Comparison of ENCODE assay signal across 8 cellular contexts in the genomic region with DNA sequence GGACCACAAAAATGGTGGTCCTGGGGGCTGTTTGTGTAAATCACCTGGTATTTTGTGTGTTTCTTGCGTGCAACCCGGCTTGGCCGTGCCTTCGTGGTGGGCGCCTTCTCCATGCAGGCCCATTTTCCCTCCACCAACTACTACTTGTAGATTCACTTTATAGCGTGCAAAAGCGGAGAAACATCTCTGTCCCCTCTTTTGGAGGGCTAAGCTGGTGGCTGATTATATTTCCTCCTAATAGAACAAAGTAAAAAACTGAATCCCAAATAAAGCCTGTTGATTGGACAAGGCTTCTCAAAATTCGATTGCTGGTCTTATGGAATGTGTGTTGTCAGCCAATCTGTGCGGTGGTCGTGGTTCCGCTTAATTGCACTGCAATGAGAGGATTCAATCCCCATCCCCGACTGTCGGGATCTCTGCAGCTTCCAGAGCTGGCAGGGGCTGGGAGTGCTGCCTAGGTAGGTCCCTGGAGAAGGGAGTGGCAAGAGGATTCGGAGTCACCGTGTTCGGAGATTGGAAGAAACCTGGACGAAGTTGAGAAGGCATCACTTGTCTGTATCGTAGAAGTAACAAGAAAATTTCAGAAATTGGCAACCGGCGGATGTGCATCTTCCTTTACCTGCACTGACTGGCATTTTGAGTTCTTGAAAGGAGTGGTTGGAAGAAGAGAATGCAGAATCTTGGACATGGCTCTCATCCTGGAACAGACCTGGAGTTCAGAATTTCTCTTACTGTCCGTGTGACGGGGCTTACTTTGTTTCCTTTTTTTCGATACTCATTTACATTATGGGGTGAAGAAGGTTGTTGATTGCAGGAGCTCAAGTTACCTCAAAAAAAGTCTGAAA. TPM values are rescaled to one million over a fixed set of nuclear protein-coding genes. Genes with fewer than 3 reads are reported as not detected.
DNase-seq lines count a peak whose midpoint lies in the region; ATAC-seq and TF ChIP-seq lines count a peak whose summit lies in the region.

No MANE protein-coding gene starts in this region.

- no peaks in the 10 kb centered on the region for H4K20me1 ChIP-seq in mammary epithelial cell (ENCODE audit: insufficient read depth, low read length)

- H3K4me3 Mint-ChIP-seq in T-helper 1 cell treated with Interleukin-12 subunit alpha and Interleukin-12 subunit beta and Interleukin-4 antibody, amounts not matched to agents 30 μg/mL and 1 μg/mL, for 36 hours, result peak overlapping the region; percentile 92

- H3K4me1 Mint-ChIP-seq in T-helper 1 cell treated with Interleukin-12 subunit alpha and Interleukin-12 subunit beta and Interleukin-4 antibody, amounts not matched to agents 30 μg/mL and 1 μg/mL, for 36 hours (ENCODE audit: low read depth), result peaks cover 27% of the 10 kb centered on the region

- in situ Hi-C loops in mammary epithelial cell (cut with MboI; ENCODE audit: low sequenced_read_pairs in 2 of 2), result no loop called here

- H2AFZ ChIP-seq in mammary epithelial cell (ENCODE audit: low read depth, low read length), result peak overlapping the region; percentile 99

- peaks cover 14% of the 10 kb centered on the region for H3K36me3 Mint-ChIP-seq in T-helper 1 cell treated with Interleukin-12 subunit alpha and Interleukin-12 subunit beta and Interleukin-4 antibody, amounts not matched to agents 30 μg/mL and 1 μg/mL, for 36 hours (ENCODE audit: low read depth)

- peak; percentile 36 for ATAC-seq in left colon

- H3K79me2 ChIP-seq in mammary epithelial cell (ENCODE audit: insufficient read depth, low read length), result peaks cover 51% of the 10 kb centered on the region

- H3K4me2 ChIP-seq in mammary epithelial cell (ENCODE audit: insufficient read depth, low read depth, low read length), result peak overlapping the region; percentile 97

- CTCF ChIA-PET in mammary epithelial cell (lab: Charles Lee; ENCODE audit: low non-redundant PET), result no interaction called here

- peak overlapping the region; percentile 66 to 83 (median 74) for H3K4me3 ChIP-seq in mammary epithelial cell (replicated peaks in 1 of 3; ENCODE audit: insufficient read depth in 1 of 3, low read depth in 2 of 3, low read length in 3 of 3)
- peak overlapping the region; percentile 80 to 93 (median 87) for H3K4me3 ChIP-seq in subcutaneous abdominal adipose tissue (ENCODE audit: low read depth in 1 of 5, low read length in 5 of 5)

- no peak for DNase-seq in T-helper 1 cell
- DNase-seq in NCI-H2227 treated with DMSO at 0.1 percent for 48 hours (lab: John Stamatoyannopoulos, UW), result peak; percentile 11
- DNase-seq in mammary epithelial cell, result peak; percentile 21
- peak; percentile 31 to 33 for DNase-seq in left colon
- no peak for DNase-seq in SIG-M5 treated with dmso at 0.1 percent for 504 hours (lab: John Stamatoyannopoulos, UW; ENCODE audit: unreplicated experiment)
- no peak for DNase-seq in activated effector memory CD4-positive, alpha-beta T cell treated with anti-CD3 and anti-CD28 coated beads, Interleukin-2, amount 50 U/mL, for 16 hours

- no TSS peak for BruUV-seq in mammary epithelial cell (replicated peaks; lab: Mats Ljungman, UMichigan)

- peaks cover 6% of the 10 kb centered on the region for H3K4me1 ChIP-seq in mammary epithelial cell (ENCODE audit: insufficient read depth, low read length)
- H3K4me1 ChIP-seq in subcutaneous abdominal adipose tissue (ENCODE audit: control insufficient read depth in 5 of 5, insufficient read depth in 5 of 5, low read length in 5 of 5), result peaks cover 2 to 32% (median 19%) of the 10 kb centered on the region in 5 donors

- H3K27me3 Mint-ChIP-seq in T-helper 1 cell treated with Interleukin-12 subunit alpha and Interleukin-12 subunit beta and Interleukin-4 antibody, amounts not matched to agents 30 μg/mL and 1 μg/mL, for 36 hours (ENCODE audit: low read depth), result no peaks in the 10 kb centered on the region

- WGBS in mammary epithelial cell (ENCODE audit: low coverage, missing lambda C conversion rate), result 13% methylated on average over 18 of the region's 23 CpGs

- intact Hi-C loops in mammary epithelial cell (cut with micrococcal nuclease) (no loop called here), left colon (cut with DNase I, micrococcal nuclease) (no loop called here)

- no peak for TF ChIP-seq CTCF in mammary epithelial cell (conservative IDR thresholded peaks at IDR 0.05 in 1 of 2, IDR thresholded peaks at IDR 0.05 in 1 of 2; ENCODE audit: extremely low read depth in 1 of 2, insufficient read depth in 1 of 2, low read depth in 1 of 2, low read length in 2 of 2)

- dilution Hi-C loops in mammary epithelial cell (cut with HindIII; ENCODE audit: low sequenced_read_pairs), result no loop called here

- H3K9me3 Mint-ChIP-seq in T-helper 1 cell treated with Interleukin-12 subunit alpha and Interleukin-12 subunit beta and Interleukin-4 antibody, amounts not matched to agents 30 μg/mL and 1 μg/mL, for 36 hours, result no peaks in the 10 kb centered on the region

- H3K9ac ChIP-seq in mammary epithelial cell (ENCODE audit: insufficient read depth, low read length) (peak overlapping the region; percentile 83), subcutaneous abdominal adipose tissue (ENCODE audit: low read length in 5 of 5) (peak overlapping the region; percentile 84 to 98 (median 92))

- H3K36me3 ChIP-seq in mammary epithelial cell (ENCODE audit: insufficient read depth, low read length) (no peaks in the 10 kb centered on the region), subcutaneous abdominal adipose tissue (ENCODE audit: control insufficient read depth in 5 of 5, insufficient read depth in 5 of 5, low read length in 5 of 5) (peaks cover 0 to 14% (median 12%) of the 10 kb centered on the region in 5 donors)

- H3K27ac Mint-ChIP-seq in T-helper 1 cell treated with Interleukin-12 subunit alpha and Interleukin-12 subunit beta and Interleukin-4 antibody, amounts not matched to agents 30 μg/mL and 1 μg/mL, for 36 hours, result peak overlapping the region; percentile 85

- H3K27ac ChIP-seq in mammary epithelial cell (ENCODE audit: insufficient read depth, low read depth, low read length) (peak overlapping the region; percentile 71), subcutaneous abdominal adipose tissue (ENCODE audit: low read depth, low read length) (peak overlapping the region; percentile 82)

- H3K27me3 ChIP-seq in mammary epithelial cell (ENCODE audit: insufficient read depth, low read length), result no peaks in the 10 kb centered on the region
- no peaks in the 10 kb centered on the region for H3K27me3 ChIP-seq in subcutaneous abdominal adipose tissue (ENCODE audit: control insufficient read depth in 5 of 5, insufficient read depth in 4 of 5, low read length in 5 of 5)

- H3K9me3 ChIP-seq in mammary epithelial cell (replicated peaks; ENCODE audit: insufficient read depth, low read length) (no peaks in the 10 kb centered on the region), subcutaneous abdominal adipose tissue (ENCODE audit: control insufficient read depth in 5 of 5, low read length in 5 of 5) (no peaks in the 10 kb centered on the region)

RNA-seq across cellular contexts. Expression of gene HMGXB4, which starts 1.1 kb away (rescaled TPM):
- total RNA-seq in mammary epithelial cell, result 10 to 100 TPM; 10.8 to 22.2 TPM
- polyA plus RNA-seq in mammary epithelial cell, result 14.6 TPM
- 26.2 TPM for polyA minus RNA-seq in mammary epithelial cell
- total RNA-seq in left colon, result 10 to 100 TPM; 16.9 to 19.7 TPM

RNA-seq across cellular contexts. Expression of gene TOM1, which starts 41.3 kb away (rescaled TPM):
- 10 to 100 TPM; 19.7 to 30.0 TPM for total RNA-seq in mammary epithelial cell
- polyA plus RNA-seq in mammary epithelial cell, result 20.1 TPM
- 18.7 TPM for polyA minus RNA-seq in mammary epithelial cell
- total RNA-seq in left colon, result 10 to 100 TPM; 62.4 to 63.2 TPM

Comparison
In these comparisons a context has a peak if more than half of its experiments do, and no peak if none do; other contexts are left out.
1. DNase-seq: peak in NCI-H2227 treated with DMSO at 0.1 percent for 48 hours (single experiment), mammary epithelial cell (single experiment) and left colon (2 of 2); none in T-helper 1 cell (0 of 5), SIG-M5 treated with dmso at 0.1 percent for 504 hours (single experiment) and activated effector memory CD4-positive, alpha-beta T cell treated with anti-CD3 and anti-CD28 coated beads, Interleukin-2, amount 50 U/mL, for 16 hours (single experiment).